ENCODE assay signal across 9 cellular contexts in the genomic region with DNA sequence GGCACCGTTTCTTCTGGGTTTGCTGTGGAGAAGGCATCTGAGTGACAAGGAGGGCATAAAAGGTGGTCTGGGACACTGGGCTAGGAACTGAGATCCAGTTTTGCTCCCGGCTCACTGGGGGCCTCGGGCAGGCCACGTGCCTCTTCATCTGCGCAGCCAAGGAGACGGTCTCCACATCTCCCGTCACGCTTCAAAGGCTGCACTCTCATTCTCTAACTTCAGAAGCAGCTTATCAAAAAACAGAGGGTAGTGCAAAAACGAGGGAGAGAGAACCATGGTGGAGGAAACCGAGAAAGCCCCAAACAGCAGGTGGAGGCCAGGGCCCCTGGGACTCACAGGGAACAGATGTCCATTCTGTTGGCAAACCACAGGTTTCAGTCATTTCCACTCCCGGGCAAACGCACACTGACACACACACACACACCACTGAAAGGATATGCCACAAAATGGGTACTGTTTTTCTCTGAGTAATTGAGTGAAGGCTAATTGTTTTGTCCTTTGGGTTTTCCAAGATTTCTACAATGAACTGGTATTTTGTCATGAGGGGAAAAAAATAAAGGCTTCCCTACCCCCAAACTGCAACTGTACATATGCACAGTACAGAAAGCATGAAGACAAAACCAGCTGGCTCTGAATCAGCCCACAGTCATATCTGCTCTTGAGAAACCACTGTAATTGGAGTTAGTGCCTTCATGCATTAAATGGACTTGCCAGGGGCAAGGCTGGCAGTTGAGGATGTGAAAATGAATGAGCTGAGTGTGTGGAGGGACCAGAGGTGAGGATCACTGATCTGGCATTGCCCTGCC.
DNase-seq lines count a peak whose midpoint lies in the region; ATAC-seq and TF ChIP-seq lines count a peak whose summit lies in the region.
"Had no signal": no experiment of that assay in that cellular context is flagged by ENCODE, and none has a peak within 500 bp of the region (broad histone marks: within the 10 kb centered on the region; RNA-seq: fewer than 3 reads in every experiment).

No MANE protein-coding gene starts in this region.

- TF ChIP-seq POLR2A in NB4 (IDR thresholded peaks at IDR 0.05; ENCODE audit: extremely low read depth, insufficient read length), result no peak

- TF ChIP-seq CTCF in NB4 (IDR thresholded peaks at IDR 0.05; ENCODE audit: low read depth, low read length), result no peak

- peak overlapping the region; percentile 57 for H3K27ac Mint-ChIP-seq in dendritic cell treated with granulocyte-macrophage colony-stimulating factor and Interleukin-4, amounts not matched to agents 40 ng/mL and 50 ng/mL, for 4 days
- H3K27ac Mint-ChIP-seq: CD4-positive, CD25-positive, alpha-beta regulatory T cell had no signal

- H3K9me3 Mint-ChIP-seq in dendritic cell treated with granulocyte-macrophage colony-stimulating factor and Interleukin-4, amounts not matched to agents 40 ng/mL and 50 ng/mL, for 4 days, result no peaks in the 10 kb centered on the region

- peak; percentile 34 for ATAC-seq in GM21619 (IDR thresholded peaks at IDR 0.05; ENCODE audit: unreplicated experiment)

- peaks cover 79% of the 10 kb centered on the region for H3K4me1 Mint-ChIP-seq in dendritic cell treated with granulocyte-macrophage colony-stimulating factor and Interleukin-4, amounts not matched to agents 40 ng/mL and 50 ng/mL, for 4 days (ENCODE audit: low read depth)

- H3K27me3 Mint-ChIP-seq in dendritic cell treated with granulocyte-macrophage colony-stimulating factor and Interleukin-4, amounts not matched to agents 40 ng/mL and 50 ng/mL, for 4 days, result peaks cover 49% of the 10 kb centered on the region

- intact Hi-C loops in dendritic cell treated with granulocyte-macrophage colony-stimulating factor and Interleukin-4, amounts not matched to agents 40 ng/mL and 50 ng/mL, for 4 days (cut with micrococcal nuclease), result loop anchor here (10.0 kb wide), 1 partner anchor 74 kb away; a partner anchor contains a TSS

- peak overlapping the region; percentile 25 for H3K27ac ChIP-seq in temporal lobe (ENCODE audit: low read depth, low read length)

- H3K36me3 Mint-ChIP-seq in dendritic cell treated with granulocyte-macrophage colony-stimulating factor and Interleukin-4, amounts not matched to agents 40 ng/mL and 50 ng/mL, for 4 days (ENCODE audit: low read depth), result peaks cover 6% of the 10 kb centered on the region
- H3K36me3 Mint-ChIP-seq: CD4-positive, CD25-positive, alpha-beta regulatory T cell had no signal

- H3K4me3 Mint-ChIP-seq in dendritic cell treated with granulocyte-macrophage colony-stimulating factor and Interleukin-4, amounts not matched to agents 40 ng/mL and 50 ng/mL, for 4 days, result no peak overlapping the region
- H3K4me3 Mint-ChIP-seq: CD4-positive, CD25-positive, alpha-beta regulatory T cell had no signal

- H3K4me3 ChIP-seq in NB4 (ENCODE audit: low read depth, low read length), result no peak overlapping the region

- DNase-seq in NCI-H2196 (lab: John Stamatoyannopoulos, UW; ENCODE audit: unreplicated experiment) (peak; percentile 28), NCI-H2196 treated with DMSO at 0.1 percent for 48 hours (lab: John Stamatoyannopoulos, UW; ENCODE audit: unreplicated experiment) (no peak), NB4 (ENCODE audit: low read depth) (peak; percentile 82), NCI-H345 treated with DMSO at 0.1 percent for 48 hours (lab: John Stamatoyannopoulos, UW; ENCODE audit: unreplicated experiment) (no peak), SK-N-DZ (ENCODE audit: low spot score) (no peak)
- DNase-seq: CD4-positive, CD25-positive, alpha-beta regulatory T cell had no signal

Comparison
In these comparisons a context has a peak if more than half of its experiments do, and no peak if none do; other contexts are left out.
1. DNase-seq: peak in NCI-H2196 (single experiment) and NB4 (single experiment); none in NCI-H2196 treated with DMSO at 0.1 percent for 48 hours (single experiment), NCI-H345 treated with DMSO at 0.1 percent for 48 hours (single experiment) and SK-N-DZ (single experiment).